23 cellular contexts compared by ENCODE assay signal in genomic region chr5:159553792-159554191, GRCh38.
A peak's percentile ranks its signal among the peaks of the same experiment; 100 is the strongest.
DNase-seq lines count a peak whose midpoint lies in the region; ATAC-seq, FAIRE-seq and TF ChIP-seq lines count a peak whose summit lies in the region.
"Had no signal": no experiment of that assay in that cellular context is flagged by ENCODE, and none has a peak within 500 bp of the region (broad histone marks: within the 10 kb centered on the region; RNA-seq: fewer than 3 reads in every experiment).

No MANE protein-coding gene starts in this region.

- H3K4me2 ChIP-seq in astrocyte (ENCODE audit: low read length) = no peak overlapping the region
- H3K4me2 ChIP-seq: BLaER1 had no signal

- peak; percentile 30 for DNase-seq in Jurkat, Clone E6-1 (ENCODE audit: low read depth, low spot score)
- DNase-seq in astrocyte (ENCODE audit: low read depth) = no peak
- DNase-seq in stimulated activated CD4-positive, alpha-beta T cell treated with anti-CD3 and anti-CD28 coated beads, Interleukin-15, amount 100 ng/mL, for 24 hours = no peak
- DNase-seq in NCI-H146 treated with DMSO at 0.1 percent for 48 hours (lab: John Stamatoyannopoulos, UW; ENCODE audit: unreplicated experiment) = no peak
- DNase-seq: 8988T; ACHN; BE2C; C1 segment of cervical spinal cord; CD4-positive, alpha-beta memory T cell; CD4-positive, CD25-positive, alpha-beta regulatory T cell; CD8-positive, alpha-beta memory T cell; COR-L47; DMS 273 treated with DMSO at 0.1 percent for 48 hours; DMS153; DMS53; DMS79; GF-D8 had no signal

- H3K27ac ChIP-seq in astrocyte (ENCODE audit: low read depth, low read length) = no peak overlapping the region
- H3K27ac ChIP-seq: BLaER1 had no signal

- no peak overlapping the region for H2AFZ ChIP-seq in astrocyte (ENCODE audit: low read depth, low read length)

- no peaks in the 10 kb centered on the region for H4K20me1 ChIP-seq in astrocyte (ENCODE audit: insufficient read depth, low read length)
- H4K20me1 ChIP-seq: BLaER1 had no signal

- H3K27me3 Mint-ChIP-seq in astrocyte (ENCODE audit: low read depth, unreplicated experiment) = no peaks in the 10 kb centered on the region
- H3K27me3 Mint-ChIP-seq: CD4-positive, alpha-beta memory T cell had no signal

- H3K27me3 ChIP-seq in astrocyte (ENCODE audit: insufficient read depth, low read length) = no peaks in the 10 kb centered on the region
- H3K27me3 ChIP-seq: BLaER1 had no signal

- H3K4me1 Mint-ChIP-seq in astrocyte (ENCODE audit: low read depth, unreplicated experiment) = peaks cover 15% of the 10 kb centered on the region
- H3K4me1 Mint-ChIP-seq: CD14-positive monocyte; CD4-positive, alpha-beta memory T cell; CD4-positive, CD25-positive, alpha-beta regulatory T cell; CD8-positive, alpha-beta memory T cell had no signal

- peaks cover 3% of the 10 kb centered on the region for H3K9me3 Mint-ChIP-seq in astrocyte (ENCODE audit: unreplicated experiment)
- H3K9me3 Mint-ChIP-seq: CD14-positive monocyte; CD4-positive, alpha-beta memory T cell had no signal

- H3K36me3 ChIP-seq in astrocyte (ENCODE audit: insufficient read depth, low read length) = no peaks in the 10 kb centered on the region
- H3K36me3 ChIP-seq: BE2C, BLaER1 had no signal

- FAIRE-seq in astrocyte (lab: Jason Lieb, UNC) = peak; percentile 29
- FAIRE-seq: A204.1, G401.6, GM12891 had no signal

- no peak overlapping the region for H3K9ac ChIP-seq in astrocyte (ENCODE audit: low read length)
- H3K9ac ChIP-seq: BLaER1 had no signal

- H3K4me1 ChIP-seq in astrocyte (ENCODE audit: insufficient read depth, low read length) = peaks cover 9% of the 10 kb centered on the region
- H3K4me1 ChIP-seq: BE2C, BLaER1 had no signal

- no peaks in the 10 kb centered on the region for H3K79me2 ChIP-seq in astrocyte (ENCODE audit: insufficient read depth, low read length)

- H3K4me3 ChIP-seq in Jurkat, Clone E6-1 (ENCODE audit: low read length) = no peak overlapping the region
- no peak overlapping the region for H3K4me3 ChIP-seq in astrocyte (ENCODE audit: insufficient read depth, low read depth, low read length)
- H3K4me3 ChIP-seq: BLaER1 had no signal

- no peak for TF ChIP-seq CTCF in astrocyte (IDR thresholded peaks at IDR 0.05; ENCODE audit: insufficient read depth, low read depth, low read length)

- ATAC-seq in GM18907 (IDR thresholded peaks at IDR 0.05; ENCODE audit: unreplicated experiment) = no peak

- H3K27ac Mint-ChIP-seq in astrocyte (ENCODE audit: unreplicated experiment) = no peak overlapping the region
- H3K27ac Mint-ChIP-seq: CD14-positive monocyte; CD4-positive, alpha-beta memory T cell; CD4-positive, CD25-positive, alpha-beta regulatory T cell had no signal

- H3K4me3 Mint-ChIP-seq in astrocyte (ENCODE audit: unreplicated experiment) = no peak overlapping the region
- H3K4me3 Mint-ChIP-seq: CD14-positive monocyte; CD4-positive, alpha-beta memory T cell; CD4-positive, CD25-positive, alpha-beta regulatory T cell; CD8-positive, alpha-beta memory T cell had no signal

- H3K36me3 Mint-ChIP-seq in astrocyte (ENCODE audit: low read depth, unreplicated experiment) = no peaks in the 10 kb centered on the region
- H3K36me3 Mint-ChIP-seq: CD14-positive monocyte; CD4-positive, alpha-beta memory T cell; CD4-positive, CD25-positive, alpha-beta regulatory T cell had no signal

- no peaks in the 10 kb centered on the region for H3K9me3 ChIP-seq in astrocyte (ENCODE audit: insufficient read depth, low read depth, low read length)
- H3K9me3 ChIP-seq: BE2C, BLaER1 had no signal
